Comparison of ENCODE assay signal across 17 cellular contexts in genomic region chr15:41783272-41783660, GRCh38. TPM values are rescaled to one million over a fixed set of nuclear protein-coding genes. Genes with fewer than 3 reads are reported as not detected.
DNase-seq lines count a peak whose midpoint lies in the region; ATAC-seq and TF ChIP-seq lines count a peak whose summit lies in the region.
"Had no signal": no experiment of that assay in that cellular context is flagged by ENCODE, and none has a peak within 500 bp of the region (broad histone marks: within the 10 kb centered on the region; RNA-seq: fewer than 3 reads in every experiment).

No MANE protein-coding gene starts in this region.

- peaks cover 53% of the 10 kb centered on the region for H3K4me1 ChIP-seq in cardiac muscle cell (ENCODE audit: low read depth)
- H3K4me1 ChIP-seq in esophagus squamous epithelium = peaks cover 3 to 75% (median 45%) of the 10 kb centered on the region in 3 donors
- H3K4me1 ChIP-seq: uterus had no signal

- ATAC-seq in left ventricle myocardium superior = no peak

- H3K9me3 ChIP-seq in cardiac muscle cell (ENCODE audit: low read depth) (no peaks in the 10 kb centered on the region), esophagus squamous epithelium (no peaks in the 10 kb centered on the region)
- H3K9me3 ChIP-seq: neutrophil, uterus had no signal

- H3K27me3 ChIP-seq in cardiac muscle cell (no peaks in the 10 kb centered on the region), esophagus squamous epithelium (no peaks in the 10 kb centered on the region)
- H3K27me3 ChIP-seq: neutrophil, uterus had no signal

- DNase-seq in cardiac muscle cell (ENCODE audit: low read depth in 1 of 2, low spot score in 1 of 2) = no peak
- DNase-seq in left ventricle myocardium superior = no peak
- no peak for DNase-seq in esophagus squamous epithelium (lab: John Stamatoyannopoulos, UW)
- no peak for DNase-seq in NOMO-1 (lab: John Stamatoyannopoulos, UW; ENCODE audit: unreplicated experiment in 2 of 2)
- no peak for DNase-seq in dedifferentiated amniotic fluid mesenchymal stem cell (ENCODE audit: extremely low spot score)
- DNase-seq in kidney tubule cell (ENCODE audit: low spot score) = no peak
- DNase-seq: activated CD4-positive, alpha-beta T cell treated with anti-CD3 and anti-CD28 coated beads for 4 hours; activated CD8-positive, alpha-beta memory T cell treated with anti-CD3 and anti-CD28 coated beads, Interleukin-2, amount 50 U/mL, for 48 hours; activated effector memory CD4-positive, alpha-beta T cell treated with anti-CD3 and anti-CD28 coated beads, Interleukin-2, amount 50 U/mL, for 16 hours; amygdala; GOT3; NCI-H1417; NCI-H526; Right ventricle myocardium superior; stimulated activated CD4-positive, alpha-beta T cell treated with anti-CD3 and anti-CD28 coated beads, Interleukin-4, amount 100 ng/mL, for 24 hours; uterus had no signal

- TF ChIP-seq POLR2A in esophagus squamous epithelium (IDR thresholded peaks at IDR 0.05) = no peak

- 17 to 45% methylated on average over 1 of the region's 1 CpG for WGBS in esophagus squamous epithelium, 2 donors

- H3K27ac ChIP-seq in cardiac muscle cell (peak overlapping the region; percentile 57), esophagus squamous epithelium (peak overlapping the region; percentile 49 to 66 (median 58))
- H3K27ac ChIP-seq: neutrophil, uterus had no signal

- intact Hi-C loops in left ventricle myocardium superior (cut with micrococcal nuclease) (no loop called here), esophagus squamous epithelium (cut with DNase I) (no loop called here)

- H3K36me3 ChIP-seq in cardiac muscle cell (no peaks in the 10 kb centered on the region), esophagus squamous epithelium (no peaks in the 10 kb centered on the region)
- H3K36me3 ChIP-seq: neutrophil, uterus had no signal

- no peak for TF ChIP-seq CTCF in cardiac muscle cell (IDR thresholded peaks at IDR 0.05; ENCODE audit: low read depth, low read length)
- TF ChIP-seq CTCF in esophagus squamous epithelium (IDR thresholded peaks at IDR 0.05) = no peak

- no peak overlapping the region for H3K4me3 ChIP-seq in cardiac muscle cell
- peak overlapping the region in 1 of 4 donors; percentile 22 for H3K4me3 ChIP-seq in esophagus squamous epithelium
- H3K4me3 ChIP-seq: uterus had no signal

RNA-seq across cellular contexts. Expression of gene MAPKBP1, which starts 9.0 kb away (rescaled TPM):
- total RNA-seq in cardiac muscle cell = 59.5 and 109 TPM in 2 replicates
- polyA plus RNA-seq in cardiac muscle cell = 37.7 and 55.0 TPM in 2 replicates
- total RNA-seq in left ventricle myocardium superior = 17.0 TPM
- 10 to 100 TPM; 18.4 to 37.6 (median 29.8) TPM for total RNA-seq in esophagus squamous epithelium

RNA-seq across cellular contexts. Expression of gene JMJD7, which starts 44.6 kb away (rescaled TPM):
- 22.8 and 29.4 TPM in 2 replicates for total RNA-seq in cardiac muscle cell
- 17.4 and 27.6 TPM in 2 replicates for polyA plus RNA-seq in cardiac muscle cell
- 16.7 TPM for total RNA-seq in left ventricle myocardium superior
- total RNA-seq in esophagus squamous epithelium = 10 to 100 TPM; 20.4 to 36.9 (median 30.5) TPM

RNA-seq across cellular contexts. Expression of gene PLA2G4B, which starts 55.4 kb away (rescaled TPM):
- total RNA-seq in cardiac muscle cell (11.8 and 20.1 TPM in 2 replicates), left ventricle myocardium superior (5.7 TPM), esophagus squamous epithelium (10 to 100 TPM; 26.5 to 58.9 (median 39.7) TPM)
- polyA plus RNA-seq in cardiac muscle cell = 29.1 and 32.3 TPM in 2 replicates
